Comparison of ENCODE assay signal across 1 cellular context in the genomic region with DNA sequence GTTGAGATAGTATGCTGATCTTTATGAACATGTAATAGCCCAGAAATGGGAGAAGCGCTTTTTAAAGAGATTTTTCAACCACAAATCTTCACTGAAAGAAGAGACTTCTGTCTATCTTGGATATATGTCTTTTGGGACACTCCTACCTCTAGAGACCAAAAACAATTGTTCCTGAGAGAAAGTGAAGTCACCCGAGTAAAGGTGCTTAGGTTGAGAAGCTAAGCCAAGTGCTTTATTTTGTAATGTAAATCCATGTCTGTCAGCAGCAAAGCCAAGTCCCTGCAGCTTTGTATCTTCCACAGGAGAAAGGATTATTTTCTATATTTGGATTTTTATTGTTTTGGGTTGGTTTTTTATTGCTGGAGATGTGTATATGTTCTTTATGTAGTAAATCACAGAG.
TF ChIP-seq lines count a peak whose summit lies in the region.

No MANE protein-coding gene starts in this region.

TF ChIP-seq in GM23338, 12 proteins besides CTCF, POLR2A, EP300 and RAD21 (continued from another document):
- TF ChIP-seq, protein P1, sequence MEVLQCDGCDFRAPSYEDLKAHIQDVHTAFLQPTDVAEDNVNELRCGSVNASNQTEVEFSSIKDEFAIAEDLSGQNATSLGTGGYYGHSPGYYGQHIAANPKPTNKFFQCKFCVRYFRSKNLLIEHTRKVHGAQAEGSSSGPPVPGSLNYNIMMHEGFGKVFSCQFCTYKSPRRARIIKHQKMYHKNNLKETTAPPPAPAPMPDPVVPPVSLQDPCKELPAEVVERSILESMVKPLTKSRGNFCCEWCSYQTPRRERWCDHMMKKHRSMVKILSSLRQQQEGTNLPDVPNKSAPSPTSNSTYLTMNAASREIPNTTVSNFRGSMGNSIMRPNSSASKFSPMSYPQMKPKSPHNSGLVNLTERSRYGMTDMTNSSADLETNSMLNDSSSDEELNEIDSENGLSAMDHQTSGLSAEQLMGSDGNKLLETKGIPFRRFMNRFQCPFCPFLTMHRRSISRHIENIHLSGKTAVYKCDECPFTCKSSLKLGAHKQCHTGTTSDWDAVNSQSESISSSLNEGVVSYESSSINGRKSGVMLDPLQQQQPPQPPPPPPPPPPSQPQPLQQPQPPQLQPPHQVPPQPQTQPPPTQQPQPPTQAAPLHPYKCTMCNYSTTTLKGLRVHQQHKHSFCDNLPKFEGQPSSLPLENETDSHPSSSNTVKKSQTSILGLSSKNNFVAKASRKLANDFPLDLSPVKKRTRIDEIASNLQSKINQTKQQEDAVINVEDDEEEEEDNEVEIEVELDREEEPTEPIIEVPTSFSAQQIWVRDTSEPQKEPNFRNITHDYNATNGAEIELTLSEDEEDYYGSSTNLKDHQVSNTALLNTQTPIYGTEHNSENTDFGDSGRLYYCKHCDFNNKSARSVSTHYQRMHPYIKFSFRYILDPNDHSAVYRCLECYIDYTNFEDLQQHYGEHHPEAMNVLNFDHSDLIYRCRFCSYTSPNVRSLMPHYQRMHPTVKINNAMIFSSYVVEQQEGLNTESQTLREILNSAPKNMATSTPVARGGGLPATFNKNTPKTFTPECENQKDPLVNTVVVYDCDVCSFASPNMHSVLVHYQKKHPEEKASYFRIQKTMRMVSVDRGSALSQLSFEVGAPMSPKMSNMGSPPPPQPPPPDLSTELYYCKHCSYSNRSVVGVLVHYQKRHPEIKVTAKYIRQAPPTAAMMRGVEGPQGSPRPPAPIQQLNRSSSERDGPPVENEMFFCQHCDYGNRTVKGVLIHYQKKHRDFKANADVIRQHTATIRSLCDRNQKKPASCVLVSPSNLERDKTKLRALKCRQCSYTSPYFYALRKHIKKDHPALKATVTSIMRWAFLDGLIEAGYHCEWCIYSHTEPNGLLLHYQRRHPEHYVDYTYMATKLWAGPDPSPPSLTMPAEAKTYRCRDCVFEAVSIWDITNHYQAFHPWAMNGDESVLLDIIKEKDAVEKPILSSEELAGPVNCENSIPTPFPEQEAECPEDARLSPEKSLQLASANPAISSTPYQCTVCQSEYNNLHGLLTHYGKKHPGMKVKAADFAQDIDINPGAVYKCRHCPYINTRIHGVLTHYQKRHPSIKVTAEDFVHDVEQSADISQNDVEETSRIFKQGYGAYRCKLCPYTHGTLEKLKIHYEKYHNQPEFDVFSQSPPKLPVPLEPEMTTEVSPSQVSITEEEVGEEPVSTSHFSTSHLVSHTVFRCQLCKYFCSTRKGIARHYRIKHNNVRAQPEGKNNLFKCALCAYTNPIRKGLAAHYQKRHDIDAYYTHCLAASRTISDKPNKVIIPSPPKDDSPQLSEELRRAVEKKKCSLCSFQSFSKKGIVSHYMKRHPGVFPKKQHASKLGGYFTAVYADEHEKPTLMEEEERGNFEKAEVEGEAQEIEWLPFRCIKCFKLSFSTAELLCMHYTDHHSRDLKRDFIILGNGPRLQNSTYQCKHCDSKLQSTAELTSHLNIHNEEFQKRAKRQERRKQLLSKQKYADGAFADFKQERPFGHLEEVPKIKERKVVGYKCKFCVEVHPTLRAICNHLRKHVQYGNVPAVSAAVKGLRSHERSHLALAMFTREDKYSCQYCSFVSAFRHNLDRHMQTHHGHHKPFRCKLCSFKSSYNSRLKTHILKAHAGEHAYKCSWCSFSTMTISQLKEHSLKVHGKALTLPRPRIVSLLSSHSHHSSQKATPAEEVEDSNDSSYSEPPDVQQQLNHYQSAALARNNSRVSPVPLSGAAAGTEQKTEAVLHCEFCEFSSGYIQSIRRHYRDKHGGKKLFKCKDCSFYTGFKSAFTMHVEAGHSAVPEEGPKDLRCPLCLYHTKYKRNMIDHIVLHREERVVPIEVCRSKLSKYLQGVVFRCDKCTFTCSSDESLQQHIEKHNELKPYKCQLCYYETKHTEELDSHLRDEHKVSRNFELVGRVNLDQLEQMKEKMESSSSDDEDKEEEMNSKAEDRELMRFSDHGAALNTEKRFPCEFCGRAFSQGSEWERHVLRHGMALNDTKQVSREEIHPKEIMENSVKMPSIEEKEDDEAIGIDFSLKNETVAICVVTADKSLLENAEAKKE (CRISPR knock-in tag; IDR thresholded peaks at IDR 0.05) = no peak
- TF ChIP-seq, protein P2, sequence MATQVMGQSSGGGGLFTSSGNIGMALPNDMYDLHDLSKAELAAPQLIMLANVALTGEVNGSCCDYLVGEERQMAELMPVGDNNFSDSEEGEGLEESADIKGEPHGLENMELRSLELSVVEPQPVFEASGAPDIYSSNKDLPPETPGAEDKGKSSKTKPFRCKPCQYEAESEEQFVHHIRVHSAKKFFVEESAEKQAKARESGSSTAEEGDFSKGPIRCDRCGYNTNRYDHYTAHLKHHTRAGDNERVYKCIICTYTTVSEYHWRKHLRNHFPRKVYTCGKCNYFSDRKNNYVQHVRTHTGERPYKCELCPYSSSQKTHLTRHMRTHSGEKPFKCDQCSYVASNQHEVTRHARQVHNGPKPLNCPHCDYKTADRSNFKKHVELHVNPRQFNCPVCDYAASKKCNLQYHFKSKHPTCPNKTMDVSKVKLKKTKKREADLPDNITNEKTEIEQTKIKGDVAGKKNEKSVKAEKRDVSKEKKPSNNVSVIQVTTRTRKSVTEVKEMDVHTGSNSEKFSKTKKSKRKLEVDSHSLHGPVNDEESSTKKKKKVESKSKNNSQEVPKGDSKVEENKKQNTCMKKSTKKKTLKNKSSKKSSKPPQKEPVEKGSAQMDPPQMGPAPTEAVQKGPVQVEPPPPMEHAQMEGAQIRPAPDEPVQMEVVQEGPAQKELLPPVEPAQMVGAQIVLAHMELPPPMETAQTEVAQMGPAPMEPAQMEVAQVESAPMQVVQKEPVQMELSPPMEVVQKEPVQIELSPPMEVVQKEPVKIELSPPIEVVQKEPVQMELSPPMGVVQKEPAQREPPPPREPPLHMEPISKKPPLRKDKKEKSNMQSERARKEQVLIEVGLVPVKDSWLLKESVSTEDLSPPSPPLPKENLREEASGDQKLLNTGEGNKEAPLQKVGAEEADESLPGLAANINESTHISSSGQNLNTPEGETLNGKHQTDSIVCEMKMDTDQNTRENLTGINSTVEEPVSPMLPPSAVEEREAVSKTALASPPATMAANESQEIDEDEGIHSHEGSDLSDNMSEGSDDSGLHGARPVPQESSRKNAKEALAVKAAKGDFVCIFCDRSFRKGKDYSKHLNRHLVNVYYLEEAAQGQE (IDR thresholded peaks at IDR 0.05; ENCODE audit: unreplicated experiment) = no peak
- TF ChIP-seq EZH2 (IDR thresholded peaks at IDR 0.05; ENCODE audit: low read depth, unreplicated experiment) (no peak), ZNF331 (CRISPR knock-in tag; IDR thresholded peaks at IDR 0.05; ENCODE audit: low read depth) (no peak), POLR2AphosphoS5 (IDR thresholded peaks at IDR 0.05; ENCODE audit: low read depth) (no peak)
